Comparison of ENCODE assay signal across 10 cellular contexts in genomic region chr18:49562481-49563129, GRCh38. TPM values are rescaled to one million over a fixed set of nuclear protein-coding genes. Genes with fewer than 3 reads are reported as not detected.
DNase-seq lines count a peak whose midpoint lies in the region; ATAC-seq, FAIRE-seq and TF ChIP-seq lines count a peak whose summit lies in the region.
"Had no signal": no experiment of that assay in that cellular context is flagged by ENCODE, and none has a peak within 500 bp of the region (broad histone marks: within the 10 kb centered on the region; RNA-seq: fewer than 3 reads in every experiment).

No MANE protein-coding gene starts in this region.

- FAIRE-seq in HepG2 (lab: Jason Lieb, UNC) = no peak
- FAIRE-seq: endometrium had no signal

- intact Hi-C loops in activated naive CD4-positive, alpha-beta T cell treated with anti-CD3 and anti-CD28 coated beads for 36 hours (cut with micrococcal nuclease) = loop anchor here (2.0 to 10.0 kb wide), 5 partner anchors 50 to 885 kb away; partner anchors contain the start of gene RPL17
- intact Hi-C loops in HepG2 (cut with micrococcal nuclease; ENCODE audit: unreplicated experiment) = no loop called here
- intact Hi-C loops in thyroid gland (cut with DNase I) = loop anchor here (5.0 kb wide), 2 partner anchors 205 to 295 kb away; no protein-coding TSS in a partner anchor

- peak overlapping the region in 2 of 3 experiments; percentile 46 to 67; a peak in 4 of 6 replicates for H3K4me3 ChIP-seq in HepG2 (replicated peaks in 1 of 3; ENCODE audit: insufficient read depth in 1 of 3, low read depth in 2 of 3, low read length in 3 of 3)
- peak overlapping the region; percentile 54 to 91 (median 77) for H3K4me3 ChIP-seq in thyroid gland (replicated peaks in 1 of 3)

- CTCF ChIA-PET in activated naive CD4-positive, alpha-beta T cell treated with anti-CD3 and anti-CD28 coated beads for 36 hours (lab: Charles Lee) = interaction anchor here (0.6 kb wide), 1 partner anchor 17 kb away, joined by 3 read pairs; no protein-coding TSS in a partner anchor
- CTCF ChIA-PET in HepG2 (lab: Yijun Ruan, JAX; ENCODE audit: low intra/inter-chr PET ratio, low total read pairs) = no interaction called here

- no peaks in the 10 kb centered on the region for H4K20me1 ChIP-seq in HepG2 (ENCODE audit: insufficient read depth, low read length)

- H3K9me3 ChIP-seq in HepG2 (ENCODE audit: low read length) (no peaks in the 10 kb centered on the region), thyroid gland (no peaks in the 10 kb centered on the region)

- H3K4me1 ChIP-seq in HepG2 (ENCODE audit: insufficient read depth, low read length) = peaks cover 45% of the 10 kb centered on the region
- peaks cover 23 to 36% of the 10 kb centered on the region in 2 donors for H3K4me1 ChIP-seq in thyroid gland

- H3K4me2 ChIP-seq in HepG2 (ENCODE audit: low read depth, low read length) = peak overlapping the region; percentile 73

- TF ChIP-seq CTCF in chondrocyte (IDR thresholded peaks at IDR 0.05) (no peak), HepG2 (CRISPR knock-in tag; IDR thresholded peaks at IDR 0.05) (no peak), thyroid gland (IDR thresholded peaks at IDR 0.05) (no peak), HFFc6 (IDR thresholded peaks at IDR 0.05) (no peak)

- TF ChIP-seq EP300 in HepG2 (IDR thresholded peaks at IDR 0.05; ENCODE audit: low read depth in 2 of 2, low read length in 2 of 2) = no peak
- no peak for TF ChIP-seq EP300 in HepG2 (CRISPR knock-in tag; IDR thresholded peaks at IDR 0.05; ENCODE audit: borderline replicate concordance)

- H3K4me3 Mint-ChIP-seq in activated naive CD4-positive, alpha-beta T cell treated with anti-CD3 and anti-CD28 coated beads for 36 hours = peak overlapping the region; percentile 66
- H3K4me3 Mint-ChIP-seq in chondrocyte (ENCODE audit: unreplicated experiment) = peak overlapping the region; percentile 71
- no peak overlapping the region for H3K4me3 Mint-ChIP-seq in HFFc6

- POLR2A ChIA-PET in HepG2 (lab: Yijun Ruan, JAX) = no interaction called here

- no peaks in the 10 kb centered on the region for H3K9me3 Mint-ChIP-seq in activated naive CD4-positive, alpha-beta T cell treated with anti-CD3 and anti-CD28 coated beads for 36 hours
- H3K9me3 Mint-ChIP-seq in chondrocyte (ENCODE audit: low read depth) (no peaks in the 10 kb centered on the region), HFFc6 (no peaks in the 10 kb centered on the region)

- no peak overlapping the region for H3K27ac Mint-ChIP-seq in activated naive CD4-positive, alpha-beta T cell treated with anti-CD3 and anti-CD28 coated beads for 36 hours
- peak overlapping the region; percentile 41 for H3K27ac Mint-ChIP-seq in chondrocyte (ENCODE audit: unreplicated experiment)
- H3K27ac Mint-ChIP-seq in HFFc6 = no peak overlapping the region
- H3K27ac Mint-ChIP-seq: CD4-positive, CD25-positive, alpha-beta regulatory T cell had no signal

- peak; percentile 59 for ATAC-seq in HepG2

- no peak for DNase-seq in activated naive CD4-positive, alpha-beta T cell treated with anti-CD3 and anti-CD28 coated beads for 36 hours
- DNase-seq in activated naive CD4-positive, alpha-beta T cell treated with Interleukin-2 at 50 U/mL for 16 hours = no peak
- DNase-seq in chondrocyte (ENCODE audit: low spot score) (no peak), HepG2 (ENCODE audit: low spot score) (no peak), thyroid gland (peak; percentile 23 to 43), HFFc6 (no peak), G401 (ENCODE audit: low spot score) (no peak)
- DNase-seq in activated effector memory CD4-positive, alpha-beta T cell treated with Interleukin-2 at 50 U/mL for 16 hours = no peak

- no TSS peak for BruUV-seq in HepG2 (replicated peaks; lab: Mats Ljungman, UMichigan)

- H2AFZ ChIP-seq in HepG2 (ENCODE audit: low read length) = no peak overlapping the region

- H3K27me3 ChIP-seq in HepG2 (ENCODE audit: control insufficient read depth in 1 of 2, insufficient read depth in 2 of 2, low read length in 2 of 2) = peaks cover 16 to 37% of the 10 kb centered on the region in 2 experiments
- no peaks in the 10 kb centered on the region for H3K27me3 ChIP-seq in thyroid gland

- H3K9ac ChIP-seq in HepG2 (ENCODE audit: insufficient read depth, low read depth, low read length) = 0 out of 2 replicates have a peak overlapping the region, but pooled peaks have one; percentile 21

- H3K27ac ChIP-seq in HepG2 (ENCODE audit: extremely low read length, insufficient read depth, low read length) (no peak overlapping the region), thyroid gland (peak overlapping the region; percentile 1 to 63 (median 54))

- no peaks in the 10 kb centered on the region for H3K79me2 ChIP-seq in HepG2 (ENCODE audit: insufficient read depth, low read length)

- TF ChIP-seq POLR2A in HepG2 (IDR thresholded peaks at IDR 0.05; ENCODE audit: insufficient read depth in 1 of 2, low read depth in 2 of 2, low read length in 2 of 2) = no peak
- TF ChIP-seq POLR2A in thyroid gland (IDR thresholded peaks at IDR 0.05) = no peak

- peaks cover 65% of the 10 kb centered on the region for H3K27me3 Mint-ChIP-seq in activated naive CD4-positive, alpha-beta T cell treated with anti-CD3 and anti-CD28 coated beads for 36 hours (ENCODE audit: low read depth)
- H3K27me3 Mint-ChIP-seq in chondrocyte (ENCODE audit: low read depth) (peaks cover 46% of the 10 kb centered on the region), HFFc6 (ENCODE audit: insufficient read depth) (peaks cover 56% of the 10 kb centered on the region)

- 12% methylated on average over 11 of the region's 11 CpGs for WGBS in HepG2 (ENCODE audit: low lambda C conversion rate)
- 21 to 33% methylated on average over 11 of the region's 11 CpGs for WGBS in thyroid gland, 2 donors

- H3K4me1 Mint-ChIP-seq in activated naive CD4-positive, alpha-beta T cell treated with anti-CD3 and anti-CD28 coated beads for 36 hours (ENCODE audit: low read depth) = peaks cover 31% of the 10 kb centered on the region
- H3K4me1 Mint-ChIP-seq in chondrocyte (ENCODE audit: low read depth) (peaks cover 31% of the 10 kb centered on the region), HFFc6 (ENCODE audit: low read depth) (peaks cover 32% of the 10 kb centered on the region)

- in situ Hi-C loops in HepG2 (cut with HindIII; ENCODE audit: extremely low pct_ligation_motif_present, low pct_unique_long_range_greater_than_20kb) (loop anchor here (5.0 to 10.0 kb wide), 2 partner anchors 162 to 295 kb away; no protein-coding TSS in a partner anchor), G401 (cut with HindIII; ENCODE audit: low sequenced_read_pairs) (no loop called here)

- H3K36me3 ChIP-seq in HepG2 (replicated peaks in 1 of 2; ENCODE audit: control insufficient read depth in 1 of 2, insufficient read depth in 2 of 2, low read length in 2 of 2) (no peaks in the 10 kb centered on the region), thyroid gland (peaks cover 9 to 18% of the 10 kb centered on the region in 2 donors)

- no peak for TF ChIP-seq RAD21 in HepG2 (CRISPR knock-in tag; IDR thresholded peaks at IDR 0.05)

- H3K36me3 Mint-ChIP-seq in activated naive CD4-positive, alpha-beta T cell treated with anti-CD3 and anti-CD28 coated beads for 36 hours (ENCODE audit: low read depth) = no peaks in the 10 kb centered on the region
- H3K36me3 Mint-ChIP-seq in chondrocyte (ENCODE audit: low read depth) (no peaks in the 10 kb centered on the region), HFFc6 (ENCODE audit: low read depth) (no peaks in the 10 kb centered on the region)
- H3K36me3 Mint-ChIP-seq: CD4-positive, CD25-positive, alpha-beta regulatory T cell had no signal

TF ChIP-seq in HepG2, 621 proteins besides CTCF, POLR2A, EP300 and RAD21 (continues in another document):
- TF ChIP-seq POLR2AphosphoS5 (IDR thresholded peaks at IDR 0.05; ENCODE audit: low read depth, low read length) = no peak
- TF ChIP-seq ZNF260 (CRISPR knock-in tag; IDR thresholded peaks at IDR 0.05; ENCODE audit: borderline replicate concordance, low read depth) = no peak

RNA-seq across cellular contexts. Expression of gene LIPG, which starts 0.7 kb away (rescaled TPM):
- under 1 TPM; 0.22 to 0.45 TPM for total RNA-seq in activated naive CD4-positive, alpha-beta T cell treated with anti-CD3 and anti-CD28 coated beads for 36 hours
- total RNA-seq in chondrocyte (0.34 to 1.5 TPM (median 1.4 TPM) in 3 replicates), HepG2 (2016; rRNA removed; fragmentation: Illumina TruSeq; extraction: Trizol) (4.9 and 10.8 TPM in 2 replicates), thyroid gland (100 to 1,000 TPM; 230 to 981 (median 515) TPM)
- total RNA-seq in HepG2 (2016; cell fraction: cytosol; rRNA removed; fragmentation: Illumina TruSeq; extraction: Trizol; ENCODE audit: low read depth) = 0.40 and 0.97 TPM in 2 replicates
- 5.5 and 12.1 TPM in 2 replicates for total RNA-seq in HepG2 (2016; cell fraction: insoluble cytoplasmic fraction; rRNA removed; fragmentation: Illumina TruSeq; extraction: Trizol)
- 2.7 and 2.9 TPM in 2 replicates for total RNA-seq in HepG2 (2016; cell fraction: membrane; rRNA removed; fragmentation: Illumina TruSeq; extraction: Trizol)
- 12.8 and 17.5 TPM in 2 replicates for total RNA-seq in HepG2 (2016; cell fraction: nucleus; rRNA removed; fragmentation: Illumina TruSeq; extraction: Trizol)
- 0.96 and 4.6 TPM in 2 replicates for polyA plus RNA-seq in HepG2 (2011; rRNA removed)
- 1.0 and 4.5 TPM in 2 replicates for polyA plus RNA-seq in HepG2 (2011; cell fraction: cytosol; rRNA removed)
- polyA plus RNA-seq in HepG2 (2011; cell fraction: nucleus; rRNA removed) = 1.4 and 5.0 TPM in 2 replicates
- polyA plus RNA-seq in HepG2 (2012) = 3.4 and 3.7 TPM in 2 replicates
- polyA plus RNA-seq in HepG2 (2016; cell fraction: cytosol; fragmentation: Illumina TruSeq; extraction: Trizol; ENCODE audit: low read depth) = 0.68 and 0.74 TPM in 2 replicates
- polyA plus RNA-seq in HepG2 (2016; cell fraction: insoluble cytoplasmic fraction; fragmentation: Illumina TruSeq; extraction: Trizol; ENCODE audit: low read depth) = 3.4 and 3.6 TPM in 2 replicates
- 0.89 and 1.1 TPM in 2 replicates for polyA plus RNA-seq in HepG2 (2016; cell fraction: membrane; fragmentation: Illumina TruSeq; extraction: Trizol; ENCODE audit: low read depth)
- 14.7 and 16.1 TPM in 2 replicates for polyA plus RNA-seq in HepG2 (2016; cell fraction: nucleus; fragmentation: Illumina TruSeq; extraction: Trizol; ENCODE audit: insufficient read depth, low read depth)
- 0.16 and 1.9 TPM in 2 replicates for polyA minus RNA-seq in HepG2 (2011; rRNA and poly(A)+ RNA removed; ENCODE audit: low replicate concordance)
- polyA minus RNA-seq in HepG2 (2011; cell fraction: cytosol; rRNA and poly(A)+ RNA removed) = 2.0 and 4.5 TPM in 2 replicates
- 0.77 and 4.4 TPM in 2 replicates for polyA minus RNA-seq in HepG2 (2011; cell fraction: nucleus; rRNA and poly(A)+ RNA removed)
- total RNA-seq in HFFc6 (2021; fragmentation: NEBNext Ultra II Directional; extraction: Animal tissue kit (Norgen Biotek cat#: 25700)) = not detected
- 9.0 and 15.0 TPM in 2 replicates for total RNA-seq in G401 (2014; rRNA removed; shearing (Covaris generic))
- total RNA-seq: CD4-positive, CD25-positive, alpha-beta regulatory T cell had no signal
- polyA plus RNA-seq: CD4-positive, CD25-positive, alpha-beta regulatory T cell had no signal

Comparison
In these comparisons a context has a peak if more than half of its experiments do, and no peak if none do; other contexts are left out.
1. DNase-seq: peak in thyroid gland (2 of 2); none in activated naive CD4-positive, alpha-beta T cell treated with anti-CD3 and anti-CD28 coated beads for 36 hours (single experiment), activated naive CD4-positive, alpha-beta T cell treated with Interleukin-2 at 50 U/mL for 16 hours (single experiment), chondrocyte (single experiment), HepG2 (single experiment), HFFc6 (single experiment), G401 (single experiment) and activated effector memory CD4-positive, alpha-beta T cell treated with Interleukin-2 at 50 U/mL for 16 hours (single experiment).
2. RNA of gene LIPG, which starts 0.7 kb away (total RNA-seq): 230 to 981 TPM in thyroid gland; 9.0 to 15.0 TPM in G401, 0.40 to 17.5 TPM in HepG2, 0.34 to 1.5 TPM in chondrocyte, 0.22 to 0.45 TPM in activated naive CD4-positive, alpha-beta T cell treated with anti-CD3 and anti-CD28 coated beads for 36 hours and not detected in HFFc6; every median in the first group is over 10 times any median in the second.